ENCODE assay signal across 16 cellular contexts in the genomic region with DNA sequence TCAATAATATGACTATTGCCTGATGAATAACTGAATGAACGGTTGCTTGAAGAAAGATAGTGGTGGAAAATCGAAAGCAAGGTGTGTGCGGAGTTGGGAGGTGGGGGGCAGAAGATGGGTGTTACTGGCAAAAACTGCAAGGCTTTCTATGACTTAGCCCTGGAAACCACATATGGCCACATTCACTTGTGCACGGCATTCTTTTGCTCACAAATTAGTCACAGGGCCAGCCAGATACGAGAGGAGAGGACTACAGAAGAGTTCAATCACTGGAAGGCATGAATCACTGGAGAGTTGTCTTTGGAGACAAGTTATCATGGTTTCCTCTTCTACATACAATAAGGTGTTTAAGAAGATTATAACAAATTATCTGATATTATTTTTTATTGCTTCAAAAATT.
DNase-seq lines count a peak whose midpoint lies in the region; TF ChIP-seq lines count a peak whose summit lies in the region.
"Had no signal": no experiment of that assay in that cellular context is flagged by ENCODE, and none has a peak within 500 bp of the region (broad histone marks: within the 10 kb centered on the region; RNA-seq: fewer than 3 reads in every experiment).

No MANE protein-coding gene starts in this region.

- DNase-seq in HK-2 (ENCODE audit: unreplicated experiment) (peak; percentile 3), T1000 (lab: John Stamatoyannopoulos, UW) (peak; percentile 22), fibroblast of mammary gland (ENCODE audit: low read depth) (peak; percentile 53), skeletal muscle cell (ENCODE audit: low read depth) (peak; percentile 14), DMS 273 treated with DMSO at 0.1 percent for 48 hours (lab: John Stamatoyannopoulos, UW) (no peak), NCI-H2171 (lab: John Stamatoyannopoulos, UW) (no peak)
- no peak for DNase-seq in activated CD8-positive, alpha-beta memory T cell treated with anti-CD3 and anti-CD28 coated beads, Interleukin-2, amount 50 U/mL, for 4 hours
- DNase-seq: DMS79 treated with DMSO at 0.1 percent for 48 hours; left colon; NCI-H1105 treated with DMSO at 0.1 percent for 48 hours; NCI-H524; RPMI8226; SK-N-SH; stimulated activated CD4-positive, alpha-beta T cell treated with anti-CD3 and anti-CD28 coated beads, Interleukin-2, amount 100 ng/mL, for 48 hours; stimulated activated naive CD8-positive, alpha-beta T cell treated with anti-CD3 and anti-CD28 coated beads, Interleukin-15, amount 100 ng/mL, for 72 hours; transverse colon had no signal

- H3K4me3 ChIP-seq in fibroblast of mammary gland (ENCODE audit: control insufficient read depth, low read depth, low read length) = no peak overlapping the region
- H3K4me3 ChIP-seq in skeletal muscle cell (ENCODE audit: low read depth, low read length) = no peak overlapping the region
- H3K4me3 ChIP-seq: transverse colon had no signal

- TF ChIP-seq CTCF in fibroblast of mammary gland (conservative IDR thresholded peaks at IDR 0.05; ENCODE audit: control insufficient read depth, insufficient read depth, low read depth, low read length) = no peak

Comparison
In these comparisons a context has a peak if more than half of its experiments do, and no peak if none do; other contexts are left out.
1. DNase-seq: peak in HK-2 (single experiment), T1000 (single experiment), fibroblast of mammary gland (single experiment) and skeletal muscle cell (single experiment); none in DMS 273 treated with DMSO at 0.1 percent for 48 hours (single experiment), activated CD8-positive, alpha-beta memory T cell treated with anti-CD3 and anti-CD28 coated beads, Interleukin-2, amount 50 U/mL, for 4 hours (single experiment) and NCI-H2171 (single experiment).